Comparison of ENCODE assay signal across 8 cellular contexts in the genomic region with DNA sequence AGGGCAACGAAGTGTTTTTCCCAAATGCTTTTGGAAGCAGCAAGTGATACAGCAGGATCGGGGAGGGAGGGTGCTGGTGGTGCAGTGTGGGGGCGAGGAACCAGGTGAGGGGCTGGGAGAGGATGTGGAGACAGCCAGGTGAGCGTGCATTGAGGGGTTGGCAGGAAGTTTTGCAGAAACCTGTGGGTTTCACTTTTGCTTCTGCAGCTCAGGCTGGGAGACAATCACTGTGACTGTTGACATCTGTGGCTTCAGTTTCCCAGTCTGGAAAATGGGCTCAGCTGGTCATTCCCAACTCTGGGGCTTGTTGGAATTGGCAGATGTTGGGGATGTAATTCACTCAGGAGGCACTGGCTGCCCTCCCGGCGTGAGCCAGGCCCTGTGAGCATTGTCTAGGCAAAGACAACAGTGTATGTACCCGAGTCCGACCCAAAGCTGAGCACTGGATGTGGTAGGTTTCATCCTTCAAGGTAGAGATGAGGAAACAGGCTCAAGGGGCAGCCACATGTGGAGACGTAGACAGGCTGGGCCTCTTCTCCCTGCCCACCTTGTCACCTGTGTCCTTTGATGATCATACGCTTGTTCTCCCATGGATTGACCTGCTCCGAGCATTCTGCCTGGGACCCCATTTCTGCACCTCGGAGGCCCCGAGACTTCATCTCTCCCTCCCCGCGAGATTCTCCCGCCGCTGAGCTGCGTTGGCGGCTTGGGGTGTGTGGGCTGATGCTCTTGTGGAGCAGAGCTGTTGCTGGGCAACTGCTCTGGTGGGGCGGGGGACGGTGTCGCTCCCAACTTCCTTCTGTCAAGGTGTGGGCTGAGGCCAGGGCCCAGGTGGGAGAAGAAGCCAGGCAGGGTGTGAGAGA. TPM values are rescaled to one million over a fixed set of nuclear protein-coding genes. Genes with fewer than 3 reads are reported as not detected.
DNase-seq lines count a peak whose midpoint lies in the region; ATAC-seq and TF ChIP-seq lines count a peak whose summit lies in the region.

No MANE protein-coding gene starts in this region.

- CTCF ChIA-PET in mammary epithelial cell (lab: Charles Lee; ENCODE audit: low non-redundant PET), result no interaction called here

- in situ Hi-C loops in mammary epithelial cell (cut with MboI; ENCODE audit: low sequenced_read_pairs in 2 of 2), result loop anchor here (5.0 to 10.0 kb wide), 3 partner anchors 33 to 135 kb away; a partner anchor contains a TSS
- in situ Hi-C loops in GM13977 (cut with MboI; ENCODE audit: low pct_unique_long_range_greater_than_20kb, low sequenced_read_pairs, unreplicated experiment), result no loop called here

- 26% methylated on average over 21 of the region's 22 CpGs for WGBS in mammary epithelial cell (ENCODE audit: low coverage, missing lambda C conversion rate)

- DNase-seq in CD1c-positive myeloid dendritic cell (ENCODE audit: extremely low spot score) (peak; percentile 23), mammary epithelial cell (peak; percentile 28), GOT3 (lab: John Stamatoyannopoulos, UW) (no peak), GM13977 (ENCODE audit: low spot score) (no peak)

- H3K79me2 ChIP-seq in mammary epithelial cell (ENCODE audit: insufficient read depth, low read length), result peaks cover 3% of the 10 kb centered on the region

- H2AFZ ChIP-seq in mammary epithelial cell (ENCODE audit: low read depth, low read length), result peak overlapping the region; percentile 5

- no peak overlapping the region for H3K27ac ChIP-seq in mammary epithelial cell (ENCODE audit: insufficient read depth, low read depth, low read length)
- no peak overlapping the region for H3K27ac ChIP-seq in rectal smooth muscle tissue (ENCODE audit: low read depth, low read length)

- H3K4me3 Mint-ChIP-seq in T-helper 1 cell treated with Interleukin-12 subunit alpha and Interleukin-12 subunit beta and Interleukin-4 antibody, amounts not matched to agents 30 μg/mL and 1 μg/mL, for 36 hours, result peak overlapping the region; percentile 93

- peak overlapping the region; percentile 89 for H3K27ac Mint-ChIP-seq in T-helper 1 cell treated with Interleukin-12 subunit alpha and Interleukin-12 subunit beta and Interleukin-4 antibody, amounts not matched to agents 30 μg/mL and 1 μg/mL, for 36 hours

- no TSS peak for BruUV-seq in mammary epithelial cell (replicated peaks; lab: Mats Ljungman, UMichigan)

- H3K4me1 Mint-ChIP-seq in T-helper 1 cell treated with Interleukin-12 subunit alpha and Interleukin-12 subunit beta and Interleukin-4 antibody, amounts not matched to agents 30 μg/mL and 1 μg/mL, for 36 hours (ENCODE audit: low read depth), result peaks cover 22% of the 10 kb centered on the region

- H3K27me3 ChIP-seq in mammary epithelial cell (ENCODE audit: insufficient read depth, low read length) (no peaks in the 10 kb centered on the region), rectal smooth muscle tissue (ENCODE audit: control insufficient read depth, insufficient read depth, low read length) (no peaks in the 10 kb centered on the region)

- peaks cover 21% of the 10 kb centered on the region for H3K4me1 ChIP-seq in mammary epithelial cell (ENCODE audit: insufficient read depth, low read length)
- H3K4me1 ChIP-seq in rectal smooth muscle tissue (ENCODE audit: control insufficient read depth, insufficient read depth, low read length), result peaks cover 2% of the 10 kb centered on the region

- H3K4me3 ChIP-seq in mammary epithelial cell (replicated peaks in 1 of 3; ENCODE audit: insufficient read depth in 1 of 3, low read depth in 2 of 3, low read length in 3 of 3) (no peak overlapping the region), rectal smooth muscle tissue (ENCODE audit: low read length) (peak overlapping the region; percentile 71)

- intact Hi-C loops in mammary epithelial cell (cut with micrococcal nuclease), result no loop called here

- H3K36me3 Mint-ChIP-seq in T-helper 1 cell treated with Interleukin-12 subunit alpha and Interleukin-12 subunit beta and Interleukin-4 antibody, amounts not matched to agents 30 μg/mL and 1 μg/mL, for 36 hours (ENCODE audit: low read depth), result peaks cover 19% of the 10 kb centered on the region

- TF ChIP-seq CTCF in mammary epithelial cell (conservative IDR thresholded peaks at IDR 0.05 in 1 of 2, IDR thresholded peaks at IDR 0.05 in 1 of 2; ENCODE audit: extremely low read depth in 1 of 2, insufficient read depth in 1 of 2, low read depth in 1 of 2, low read length in 2 of 2), result no peak
- TF ChIP-seq CTCF in GM13977 (IDR thresholded peaks at IDR 0.05; ENCODE audit: extremely low read depth, insufficient read depth, missing control alignments), result no peak

- no peaks in the 10 kb centered on the region for H3K9me3 ChIP-seq in mammary epithelial cell (replicated peaks; ENCODE audit: insufficient read depth, low read length)

- H3K9ac ChIP-seq in mammary epithelial cell (ENCODE audit: insufficient read depth, low read length) (no peak overlapping the region), rectal smooth muscle tissue (ENCODE audit: low read length) (no peak overlapping the region)

- H4K20me1 ChIP-seq in mammary epithelial cell (ENCODE audit: insufficient read depth, low read length), result no peaks in the 10 kb centered on the region

- dilution Hi-C loops in mammary epithelial cell (cut with HindIII; ENCODE audit: low sequenced_read_pairs), result loop anchor here (5.0 kb wide), 3 partner anchors 43 to 162 kb away; no protein-coding TSS in a partner anchor

- H3K36me3 ChIP-seq in mammary epithelial cell (ENCODE audit: insufficient read depth, low read length) (peaks cover 5% of the 10 kb centered on the region), rectal smooth muscle tissue (ENCODE audit: control insufficient read depth, insufficient read depth, low read length) (peaks cover 11% of the 10 kb centered on the region)

- ATAC-seq in GM19351 (IDR thresholded peaks at IDR 0.05; ENCODE audit: unreplicated experiment) (no peak), GM18870 (IDR thresholded peaks at IDR 0.05; ENCODE audit: unreplicated experiment) (no peak)

- H3K27me3 Mint-ChIP-seq in T-helper 1 cell treated with Interleukin-12 subunit alpha and Interleukin-12 subunit beta and Interleukin-4 antibody, amounts not matched to agents 30 μg/mL and 1 μg/mL, for 36 hours (ENCODE audit: low read depth), result no peaks in the 10 kb centered on the region

- H3K9me3 Mint-ChIP-seq in T-helper 1 cell treated with Interleukin-12 subunit alpha and Interleukin-12 subunit beta and Interleukin-4 antibody, amounts not matched to agents 30 μg/mL and 1 μg/mL, for 36 hours, result no peaks in the 10 kb centered on the region

- H3K4me2 ChIP-seq in mammary epithelial cell (ENCODE audit: insufficient read depth, low read depth, low read length), result peak overlapping the region; percentile 89

RNA-seq across cellular contexts. Expression of a gene that starts 21.9 kb away (rescaled TPM):
- 1 to 10 TPM; 3.8 to 7.0 TPM for total RNA-seq in mammary epithelial cell
- 2.3 TPM for polyA plus RNA-seq in mammary epithelial cell
- polyA minus RNA-seq in mammary epithelial cell, result 8.9 TPM

RNA-seq across cellular contexts. Expression of a gene that starts 32.7 kb away (rescaled TPM):
- not detected for total RNA-seq in mammary epithelial cell
- 0.03 TPM for polyA plus RNA-seq in mammary epithelial cell
- not detected for polyA minus RNA-seq in mammary epithelial cell

RNA-seq across cellular contexts. Expression of a gene that starts 33.5 kb away (rescaled TPM):
- 10 to 100 TPM; 37.2 to 49.7 TPM for total RNA-seq in mammary epithelial cell
- polyA plus RNA-seq in mammary epithelial cell, result 22.5 TPM
- polyA minus RNA-seq in mammary epithelial cell, result 13.3 TPM

RNA-seq across cellular contexts. Expression of a gene that starts 54.1 kb away (rescaled TPM):
- total RNA-seq in mammary epithelial cell, result 10 to 100 TPM; 36.2 to 64.3 TPM
- 61.3 TPM for polyA plus RNA-seq in mammary epithelial cell
- 45.0 TPM for polyA minus RNA-seq in mammary epithelial cell

Comparison
In these comparisons a context has a peak if more than half of its experiments do, and no peak if none do; other contexts are left out.
1. DNase-seq: peak in CD1c-positive myeloid dendritic cell (single experiment) and mammary epithelial cell (single experiment); none in GOT3 (single experiment) and GM13977 (single experiment).